Comparison of ENCODE assay signal across 1 cellular context in the genomic region with DNA sequence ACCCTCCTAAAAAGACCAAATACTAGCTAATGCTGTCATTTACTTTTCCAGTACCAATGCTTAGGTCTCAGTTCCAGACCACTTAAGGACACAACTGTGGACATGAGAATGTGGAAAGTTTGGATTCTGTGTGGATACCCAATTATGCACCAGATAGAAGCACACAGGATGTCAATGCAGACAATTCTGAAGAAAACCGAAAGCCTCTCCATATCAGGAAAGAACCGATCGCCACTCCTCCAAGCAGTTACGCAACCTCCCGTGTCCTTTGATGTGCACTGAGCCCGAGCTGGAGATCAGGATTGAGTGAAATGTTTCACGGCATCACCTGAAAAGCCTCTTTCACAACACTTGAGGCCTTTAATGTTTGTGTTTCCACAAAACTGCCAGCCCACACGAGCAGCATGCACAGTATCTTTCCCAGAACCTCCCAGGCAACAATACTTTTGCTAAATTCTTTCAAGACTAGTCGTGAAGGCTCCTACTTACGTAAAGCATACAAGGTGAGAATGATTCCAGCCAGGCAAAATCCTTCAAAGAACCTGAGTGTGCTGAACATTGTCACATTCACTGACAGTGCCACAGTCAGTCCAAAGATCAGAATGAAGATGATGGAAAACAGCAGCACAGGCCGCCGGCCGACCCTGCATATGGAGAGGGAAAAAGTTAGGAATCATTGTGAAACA.
TF ChIP-seq lines count a peak whose summit lies in the region.

No MANE protein-coding gene starts in this region.

TF ChIP-seq in GM23338, 12 proteins besides CTCF, POLR2A, EP300 and RAD21 (continued from another document):
- TF ChIP-seq, protein P1, sequence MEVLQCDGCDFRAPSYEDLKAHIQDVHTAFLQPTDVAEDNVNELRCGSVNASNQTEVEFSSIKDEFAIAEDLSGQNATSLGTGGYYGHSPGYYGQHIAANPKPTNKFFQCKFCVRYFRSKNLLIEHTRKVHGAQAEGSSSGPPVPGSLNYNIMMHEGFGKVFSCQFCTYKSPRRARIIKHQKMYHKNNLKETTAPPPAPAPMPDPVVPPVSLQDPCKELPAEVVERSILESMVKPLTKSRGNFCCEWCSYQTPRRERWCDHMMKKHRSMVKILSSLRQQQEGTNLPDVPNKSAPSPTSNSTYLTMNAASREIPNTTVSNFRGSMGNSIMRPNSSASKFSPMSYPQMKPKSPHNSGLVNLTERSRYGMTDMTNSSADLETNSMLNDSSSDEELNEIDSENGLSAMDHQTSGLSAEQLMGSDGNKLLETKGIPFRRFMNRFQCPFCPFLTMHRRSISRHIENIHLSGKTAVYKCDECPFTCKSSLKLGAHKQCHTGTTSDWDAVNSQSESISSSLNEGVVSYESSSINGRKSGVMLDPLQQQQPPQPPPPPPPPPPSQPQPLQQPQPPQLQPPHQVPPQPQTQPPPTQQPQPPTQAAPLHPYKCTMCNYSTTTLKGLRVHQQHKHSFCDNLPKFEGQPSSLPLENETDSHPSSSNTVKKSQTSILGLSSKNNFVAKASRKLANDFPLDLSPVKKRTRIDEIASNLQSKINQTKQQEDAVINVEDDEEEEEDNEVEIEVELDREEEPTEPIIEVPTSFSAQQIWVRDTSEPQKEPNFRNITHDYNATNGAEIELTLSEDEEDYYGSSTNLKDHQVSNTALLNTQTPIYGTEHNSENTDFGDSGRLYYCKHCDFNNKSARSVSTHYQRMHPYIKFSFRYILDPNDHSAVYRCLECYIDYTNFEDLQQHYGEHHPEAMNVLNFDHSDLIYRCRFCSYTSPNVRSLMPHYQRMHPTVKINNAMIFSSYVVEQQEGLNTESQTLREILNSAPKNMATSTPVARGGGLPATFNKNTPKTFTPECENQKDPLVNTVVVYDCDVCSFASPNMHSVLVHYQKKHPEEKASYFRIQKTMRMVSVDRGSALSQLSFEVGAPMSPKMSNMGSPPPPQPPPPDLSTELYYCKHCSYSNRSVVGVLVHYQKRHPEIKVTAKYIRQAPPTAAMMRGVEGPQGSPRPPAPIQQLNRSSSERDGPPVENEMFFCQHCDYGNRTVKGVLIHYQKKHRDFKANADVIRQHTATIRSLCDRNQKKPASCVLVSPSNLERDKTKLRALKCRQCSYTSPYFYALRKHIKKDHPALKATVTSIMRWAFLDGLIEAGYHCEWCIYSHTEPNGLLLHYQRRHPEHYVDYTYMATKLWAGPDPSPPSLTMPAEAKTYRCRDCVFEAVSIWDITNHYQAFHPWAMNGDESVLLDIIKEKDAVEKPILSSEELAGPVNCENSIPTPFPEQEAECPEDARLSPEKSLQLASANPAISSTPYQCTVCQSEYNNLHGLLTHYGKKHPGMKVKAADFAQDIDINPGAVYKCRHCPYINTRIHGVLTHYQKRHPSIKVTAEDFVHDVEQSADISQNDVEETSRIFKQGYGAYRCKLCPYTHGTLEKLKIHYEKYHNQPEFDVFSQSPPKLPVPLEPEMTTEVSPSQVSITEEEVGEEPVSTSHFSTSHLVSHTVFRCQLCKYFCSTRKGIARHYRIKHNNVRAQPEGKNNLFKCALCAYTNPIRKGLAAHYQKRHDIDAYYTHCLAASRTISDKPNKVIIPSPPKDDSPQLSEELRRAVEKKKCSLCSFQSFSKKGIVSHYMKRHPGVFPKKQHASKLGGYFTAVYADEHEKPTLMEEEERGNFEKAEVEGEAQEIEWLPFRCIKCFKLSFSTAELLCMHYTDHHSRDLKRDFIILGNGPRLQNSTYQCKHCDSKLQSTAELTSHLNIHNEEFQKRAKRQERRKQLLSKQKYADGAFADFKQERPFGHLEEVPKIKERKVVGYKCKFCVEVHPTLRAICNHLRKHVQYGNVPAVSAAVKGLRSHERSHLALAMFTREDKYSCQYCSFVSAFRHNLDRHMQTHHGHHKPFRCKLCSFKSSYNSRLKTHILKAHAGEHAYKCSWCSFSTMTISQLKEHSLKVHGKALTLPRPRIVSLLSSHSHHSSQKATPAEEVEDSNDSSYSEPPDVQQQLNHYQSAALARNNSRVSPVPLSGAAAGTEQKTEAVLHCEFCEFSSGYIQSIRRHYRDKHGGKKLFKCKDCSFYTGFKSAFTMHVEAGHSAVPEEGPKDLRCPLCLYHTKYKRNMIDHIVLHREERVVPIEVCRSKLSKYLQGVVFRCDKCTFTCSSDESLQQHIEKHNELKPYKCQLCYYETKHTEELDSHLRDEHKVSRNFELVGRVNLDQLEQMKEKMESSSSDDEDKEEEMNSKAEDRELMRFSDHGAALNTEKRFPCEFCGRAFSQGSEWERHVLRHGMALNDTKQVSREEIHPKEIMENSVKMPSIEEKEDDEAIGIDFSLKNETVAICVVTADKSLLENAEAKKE (CRISPR knock-in tag; IDR thresholded peaks at IDR 0.05): no peak
- TF ChIP-seq JUNB (IDR thresholded peaks at IDR 0.05; ENCODE audit: unreplicated experiment): no peak
- no peak for TF ChIP-seq ZNF331 (CRISPR knock-in tag; IDR thresholded peaks at IDR 0.05; ENCODE audit: low read depth)
- TF ChIP-seq, protein P2, sequence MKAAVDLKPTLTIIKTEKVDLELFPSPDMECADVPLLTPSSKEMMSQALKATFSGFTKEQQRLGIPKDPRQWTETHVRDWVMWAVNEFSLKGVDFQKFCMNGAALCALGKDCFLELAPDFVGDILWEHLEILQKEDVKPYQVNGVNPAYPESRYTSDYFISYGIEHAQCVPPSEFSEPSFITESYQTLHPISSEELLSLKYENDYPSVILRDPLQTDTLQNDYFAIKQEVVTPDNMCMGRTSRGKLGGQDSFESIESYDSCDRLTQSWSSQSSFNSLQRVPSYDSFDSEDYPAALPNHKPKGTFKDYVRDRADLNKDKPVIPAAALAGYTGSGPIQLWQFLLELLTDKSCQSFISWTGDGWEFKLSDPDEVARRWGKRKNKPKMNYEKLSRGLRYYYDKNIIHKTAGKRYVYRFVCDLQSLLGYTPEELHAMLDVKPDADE (IDR thresholded peaks at IDR 0.05): no peak
- no peak for TF ChIP-seq STAT1 (IDR thresholded peaks at IDR 0.05; ENCODE audit: unreplicated experiment)
- no peak for TF ChIP-seq EZH2phosphoT487 (IDR thresholded peaks at IDR 0.05; ENCODE audit: unreplicated experiment)
TF ChIP-seq in GM23338: peak in this region for 0.
